ENCODE assay signal across 1 cellular context in the genomic region with DNA sequence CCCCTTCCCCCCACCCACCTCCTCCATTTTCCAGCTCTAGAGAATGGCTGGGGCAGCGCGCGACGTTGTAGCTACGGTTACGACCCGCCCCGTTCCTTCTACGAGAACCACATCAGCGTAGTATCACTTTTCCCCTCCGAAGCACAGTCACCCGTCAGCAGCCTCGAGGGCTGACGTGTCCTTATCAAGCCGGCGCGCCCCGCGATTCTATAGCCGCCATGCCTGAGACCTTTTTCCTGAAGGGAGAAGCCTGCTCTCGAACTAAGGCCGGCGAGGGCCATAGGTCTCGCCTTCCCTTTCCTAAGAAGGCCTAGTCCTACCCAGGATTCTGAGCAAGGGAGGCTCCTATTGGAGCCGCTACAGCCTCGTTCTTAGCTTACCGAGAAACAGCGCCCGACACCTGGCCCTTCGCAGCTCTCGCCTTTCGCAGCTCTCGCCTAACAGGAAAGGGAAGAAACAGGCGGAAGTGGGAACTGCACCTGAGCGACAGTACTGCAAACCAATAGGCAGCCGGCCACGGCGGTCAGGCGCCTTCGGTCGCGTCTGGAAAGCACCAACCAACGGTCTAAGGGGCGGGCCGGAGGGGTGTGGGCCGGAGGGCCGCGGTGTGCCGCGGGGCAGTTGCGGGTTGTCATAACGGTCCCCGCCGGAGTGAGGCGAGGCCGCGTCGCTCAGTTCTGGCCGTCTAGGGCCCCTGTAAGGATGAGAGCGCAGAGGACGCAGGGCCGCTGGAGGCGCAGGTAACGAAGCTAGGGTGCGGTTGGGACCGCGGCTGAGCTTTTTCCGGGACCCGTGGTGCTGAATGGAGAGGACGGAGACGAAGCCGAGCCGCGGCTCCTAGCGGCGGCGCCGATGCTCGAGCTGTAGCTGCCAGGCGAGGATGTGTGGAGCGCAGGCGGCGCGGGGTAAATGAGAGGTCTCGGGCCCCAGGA.
TF ChIP-seq lines count a peak whose summit lies in the region.

Gene MGAT2, plus strand, starts transcription at position 618 of the 932 bp plus-strand sequence. CDS start 470 bp downstream, outside the sequence.
Gene RPL36AL, minus strand, starts transcription at position 445 of the 932 bp plus-strand sequence. CDS start 1,522 bp downstream, outside the sequence.

TF ChIP-seq in HepG2, 621 proteins besides CTCF, POLR2A, EP300 and RAD21 (continued from another document and continues in another):
- TF ChIP-seq, protein P1, sequence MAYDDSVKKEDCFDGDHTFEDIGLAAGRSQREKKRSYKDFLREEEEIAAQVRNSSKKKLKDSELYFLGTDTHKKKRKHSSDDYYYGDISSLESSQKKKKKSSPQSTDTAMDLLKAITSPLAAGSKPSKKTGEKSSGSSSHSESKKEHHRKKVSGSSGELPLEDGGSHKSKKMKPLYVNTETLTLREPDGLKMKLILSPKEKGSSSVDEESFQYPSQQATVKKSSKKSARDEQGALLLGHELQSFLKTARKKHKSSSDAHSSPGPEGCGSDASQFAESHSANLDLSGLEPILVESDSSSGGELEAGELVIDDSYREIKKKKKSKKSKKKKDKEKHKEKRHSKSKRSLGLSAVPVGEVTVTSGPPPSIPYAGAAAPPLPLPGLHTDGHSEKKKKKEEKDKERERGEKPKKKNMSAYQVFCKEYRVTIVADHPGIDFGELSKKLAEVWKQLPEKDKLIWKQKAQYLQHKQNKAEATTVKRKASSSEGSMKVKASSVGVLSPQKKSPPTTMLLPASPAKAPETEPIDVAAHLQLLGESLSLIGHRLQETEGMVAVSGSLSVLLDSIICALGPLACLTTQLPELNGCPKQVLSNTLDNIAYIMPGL (CRISPR knock-in tag; IDR thresholded peaks at IDR 0.05; ENCODE audit: borderline replicate concordance in 1 of 2, low read depth in 1 of 2), result peak; percentile 42 to 80
- TF ChIP-seq ZNF296 (CRISPR knock-in tag; conservative IDR thresholded peaks at IDR 0.05), result peak; percentile 39; the same call in 1 of the 2 replicates
- no peak for TF ChIP-seq NR2F2 (IDR thresholded peaks at IDR 0.05; ENCODE audit: borderline replicate concordance, low read depth)
- TF ChIP-seq ZFP90 (CRISPR knock-in tag; IDR thresholded peaks at IDR 0.05; ENCODE audit: borderline replicate concordance), result peak; percentile 14; the same call in 1 of the 2 replicates
- TF ChIP-seq REST (IDR thresholded peaks at IDR 0.05; ENCODE audit: borderline replicate concordance in 1 of 2, low read depth in 1 of 2, low read length in 2 of 2), result peak in 1 of 2 experiments; percentile 50; a peak in 1 of 4 replicates
- peak; percentile 16; the same call in 1 of the 2 replicates for TF ChIP-seq SAFB2 (CRISPR knock-in tag; IDR thresholded peaks at IDR 0.05; ENCODE audit: borderline replicate concordance, low read depth)
- 0 out of 2 replicates have a peak, but pooled peaks have one; percentile 56 for TF ChIP-seq ZNF180 (CRISPR knock-in tag; IDR thresholded peaks at IDR 0.05; ENCODE audit: borderline replicate concordance, low read depth)
- TF ChIP-seq ZFP82 (CRISPR knock-in tag; IDR thresholded peaks at IDR 0.05; ENCODE audit: borderline replicate concordance), result no peak
- TF ChIP-seq ZNF768 (CRISPR knock-in tag; IDR thresholded peaks at IDR 0.05), result peak; percentile 31
- TF ChIP-seq ZNF30 (CRISPR knock-in tag; IDR thresholded peaks at IDR 0.05), result 0 out of 2 replicates have a peak, but pooled peaks have one; percentile 70
- TF ChIP-seq JDP2 (CRISPR knock-in tag; IDR thresholded peaks at IDR 0.05; ENCODE audit: borderline replicate concordance), result no peak
- peak; percentile 59; the same call in 1 of the 2 replicates for TF ChIP-seq SP140L (CRISPR knock-in tag; IDR thresholded peaks at IDR 0.05; ENCODE audit: borderline replicate concordance)
- no peak; the same call in 1 of the 2 replicates for TF ChIP-seq ZMYM4 (CRISPR knock-in tag; IDR thresholded peaks at IDR 0.05)
- TF ChIP-seq ZNF883 (CRISPR knock-in tag; IDR thresholded peaks at IDR 0.05; ENCODE audit: not compliant biosample characterization), result peak; percentile 38
- TF ChIP-seq CEBPG (CRISPR knock-in tag; IDR thresholded peaks at IDR 0.05), result no peak
- no peak for TF ChIP-seq ZFP41 (CRISPR knock-in tag; IDR thresholded peaks at IDR 0.05; ENCODE audit: borderline replicate concordance)
- TF ChIP-seq MEF2D (CRISPR knock-in tag; IDR thresholded peaks at IDR 0.05), result peak; percentile 25; the same call in 1 of the 2 replicates
- 0 out of 2 replicates have a peak, but pooled peaks have one; percentile 12 for TF ChIP-seq TOE1 (CRISPR knock-in tag; IDR thresholded peaks at IDR 0.05)
- TF ChIP-seq XBP1 (CRISPR knock-in tag; IDR thresholded peaks at IDR 0.05), result no peak
- 0 out of 2 replicates have a peak, but pooled peaks have one; percentile 44 for TF ChIP-seq GTF2F1 (IDR thresholded peaks at IDR 0.05; ENCODE audit: low read length)
- TF ChIP-seq HINFP (CRISPR knock-in tag; IDR thresholded peaks at IDR 0.05; ENCODE audit: low read depth), result peak; percentile 9; the same call in 1 of the 2 replicates
- TF ChIP-seq ZC3H13 (CRISPR knock-in tag; IDR thresholded peaks at IDR 0.05), result 0 out of 2 replicates have a peak, but pooled peaks have one; percentile 13
- TF ChIP-seq SPEN (CRISPR knock-in tag; IDR thresholded peaks at IDR 0.05; ENCODE audit: low read depth), result peak; percentile 56
- TF ChIP-seq BHLHE40 (IDR thresholded peaks at IDR 0.05; ENCODE audit: low read length), result peak; percentile 6; the same call in 1 of the 2 replicates
- TF ChIP-seq, protein P2, sequence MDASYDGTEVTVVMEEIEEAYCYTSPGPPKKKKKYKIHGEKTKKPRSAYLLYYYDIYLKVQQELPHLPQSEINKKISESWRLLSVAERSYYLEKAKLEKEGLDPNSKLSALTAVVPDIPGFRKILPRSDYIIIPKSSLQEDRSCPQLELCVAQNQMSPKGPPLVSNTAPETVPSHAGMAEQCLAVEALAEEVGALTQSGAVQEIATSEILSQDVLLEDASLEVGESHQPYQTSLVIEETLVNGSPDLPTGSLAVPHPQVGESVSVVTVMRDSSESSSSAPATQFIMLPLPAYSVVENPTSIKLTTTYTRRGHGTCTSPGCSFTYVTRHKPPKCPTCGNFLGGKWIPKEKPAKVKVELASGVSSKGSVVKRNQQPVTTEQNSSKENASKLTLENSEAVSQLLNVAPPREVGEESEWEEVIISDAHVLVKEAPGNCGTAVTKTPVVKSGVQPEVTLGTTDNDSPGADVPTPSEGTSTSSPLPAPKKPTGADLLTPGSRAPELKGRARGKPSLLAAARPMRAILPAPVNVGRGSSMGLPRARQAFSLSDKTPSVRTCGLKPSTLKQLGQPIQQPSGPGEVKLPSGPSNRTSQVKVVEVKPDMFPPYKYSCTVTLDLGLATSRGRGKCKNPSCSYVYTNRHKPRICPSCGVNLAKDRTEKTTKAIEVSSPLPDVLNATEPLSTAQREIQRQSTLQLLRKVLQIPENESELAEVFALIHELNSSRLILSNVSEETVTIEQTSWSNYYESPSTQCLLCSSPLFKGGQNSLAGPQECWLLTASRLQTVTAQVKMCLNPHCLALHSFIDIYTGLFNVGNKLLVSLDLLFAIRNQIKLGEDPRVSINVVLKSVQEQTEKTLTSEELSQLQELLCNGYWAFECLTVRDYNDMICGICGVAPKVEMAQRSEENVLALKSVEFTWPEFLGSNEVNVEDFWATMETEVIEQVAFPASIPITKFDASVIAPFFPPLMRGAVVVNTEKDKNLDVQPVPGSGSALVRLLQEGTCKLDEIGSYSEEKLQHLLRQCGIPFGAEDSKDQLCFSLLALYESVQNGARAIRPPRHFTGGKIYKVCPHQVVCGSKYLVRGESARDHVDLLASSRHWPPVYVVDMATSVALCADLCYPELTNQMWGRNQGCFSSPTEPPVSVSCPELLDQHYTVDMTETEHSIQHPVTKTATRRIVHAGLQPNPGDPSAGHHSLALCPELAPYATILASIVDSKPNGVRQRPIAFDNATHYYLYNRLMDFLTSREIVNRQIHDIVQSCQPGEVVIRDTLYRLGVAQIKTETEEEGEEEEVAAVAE (CRISPR knock-in tag; IDR thresholded peaks at IDR 0.05; ENCODE audit: borderline replicate concordance), result peak; percentile 67; the same call in 1 of the 2 replicates
- peak; percentile 75 for TF ChIP-seq UBTF (CRISPR knock-in tag; IDR thresholded peaks at IDR 0.05)
- peak; percentile 83; the same call in 1 of the 2 replicates for TF ChIP-seq ELF4 (CRISPR knock-in tag; IDR thresholded peaks at IDR 0.05; ENCODE audit: borderline replicate concordance)
- no peak for TF ChIP-seq ZNF572 (CRISPR knock-in tag; IDR thresholded peaks at IDR 0.05)
- TF ChIP-seq SRY (CRISPR knock-in tag; IDR thresholded peaks at IDR 0.05), result peak; percentile 70; the same call in 1 of the 2 replicates
- TF ChIP-seq KDM5B (CRISPR knock-in tag; IDR thresholded peaks at IDR 0.05; ENCODE audit: borderline replicate concordance), result 0 out of 2 replicates have a peak, but pooled peaks have one; percentile 79
- 0 out of 2 replicates have a peak, but pooled peaks have one; percentile 40 for TF ChIP-seq WIZ (CRISPR knock-in tag; IDR thresholded peaks at IDR 0.05)
- TF ChIP-seq KLF16 (CRISPR knock-in tag; IDR thresholded peaks at IDR 0.05), result peak in 1 of 2 experiments; percentile 81; a peak in 2 of 4 replicates
- TF ChIP-seq, protein P3, sequence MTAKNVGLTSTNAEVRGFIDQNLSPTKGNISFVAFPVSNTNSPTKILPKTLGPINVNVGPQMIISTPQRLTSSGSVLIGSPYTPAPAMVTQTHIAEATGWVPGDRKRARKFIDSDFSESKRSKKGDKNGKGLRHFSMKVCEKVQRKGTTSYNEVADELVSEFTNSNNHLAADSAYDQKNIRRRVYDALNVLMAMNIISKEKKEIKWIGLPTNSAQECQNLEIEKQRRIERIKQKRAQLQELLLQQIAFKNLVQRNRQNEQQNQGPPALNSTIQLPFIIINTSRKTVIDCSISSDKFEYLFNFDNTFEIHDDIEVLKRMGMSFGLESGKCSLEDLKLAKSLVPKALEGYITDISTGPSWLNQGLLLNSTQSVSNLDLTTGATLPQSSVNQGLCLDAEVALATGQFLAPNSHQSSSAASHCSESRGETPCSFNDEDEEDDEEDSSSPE (CRISPR knock-in tag; IDR thresholded peaks at IDR 0.05), result peak; percentile 42
- peak; percentile 14; the same call in 1 of the 2 replicates for TF ChIP-seq HOXA3 (CRISPR knock-in tag; IDR thresholded peaks at IDR 0.05)
- 0 out of 2 replicates have a peak, but pooled peaks have one; percentile 61 for TF ChIP-seq MLLT10 (CRISPR knock-in tag; IDR thresholded peaks at IDR 0.05)
- peak; percentile 97 for TF ChIP-seq NFYC (CRISPR knock-in tag; IDR thresholded peaks at IDR 0.05)
- 0 out of 2 replicates have a peak, but pooled peaks have one; percentile 46 for TF ChIP-seq ZIK1 (CRISPR knock-in tag; IDR thresholded peaks at IDR 0.05; ENCODE audit: borderline replicate concordance, low read depth)
- TF ChIP-seq, protein P4, sequence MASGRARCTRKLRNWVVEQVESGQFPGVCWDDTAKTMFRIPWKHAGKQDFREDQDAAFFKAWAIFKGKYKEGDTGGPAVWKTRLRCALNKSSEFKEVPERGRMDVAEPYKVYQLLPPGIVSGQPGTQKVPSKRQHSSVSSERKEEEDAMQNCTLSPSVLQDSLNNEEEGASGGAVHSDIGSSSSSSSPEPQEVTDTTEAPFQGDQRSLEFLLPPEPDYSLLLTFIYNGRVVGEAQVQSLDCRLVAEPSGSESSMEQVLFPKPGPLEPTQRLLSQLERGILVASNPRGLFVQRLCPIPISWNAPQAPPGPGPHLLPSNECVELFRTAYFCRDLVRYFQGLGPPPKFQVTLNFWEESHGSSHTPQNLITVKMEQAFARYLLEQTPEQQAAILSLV (CRISPR knock-in tag; IDR thresholded peaks at IDR 0.05; ENCODE audit: borderline replicate concordance), result peak; percentile 70; the same call in 1 of the 2 replicates
- TF ChIP-seq ZNF256 (CRISPR knock-in tag; conservative IDR thresholded peaks at IDR 0.05), result 0 out of 2 replicates have a peak, but pooled peaks have one; percentile 81
- TF ChIP-seq ZNF547 (CRISPR knock-in tag; IDR thresholded peaks at IDR 0.05), result peak; percentile 68; the same call in 1 of the 2 replicates
- TF ChIP-seq SNRNP70 (IDR thresholded peaks at IDR 0.05; ENCODE audit: low read depth, low read length), result no peak
